ENCODE assay signal across 8 cellular contexts in genomic region chr1:241356519-241357365, GRCh38. TPM values are rescaled to one million over a fixed set of nuclear protein-coding genes. Genes with fewer than 3 reads are reported as not detected.
DNase-seq lines count a peak whose midpoint lies in the region; ATAC-seq, FAIRE-seq and TF ChIP-seq lines count a peak whose summit lies in the region.

RGS7 (minus strand) TSS chr1:241357205.

- H3K9me2 ChIP-seq in hepatocyte (replicated peaks; ENCODE audit: insufficient read depth): no peaks in the 10 kb centered on the region

- ATAC-seq in GM18505 (IDR thresholded peaks at IDR 0.05; ENCODE audit: unreplicated experiment) (peak; percentile 63), HG02943 (IDR thresholded peaks at IDR 0.05; ENCODE audit: low read depth, unreplicated experiment) (peak; percentile 55), psoas muscle (peak in 3 of 4 donors; percentile 40 to 52 (median 40))

- H3K27me3 ChIP-seq in astrocyte (ENCODE audit: insufficient read depth, low read length) (peaks cover 11% of the 10 kb centered on the region), hepatocyte (peaks cover 40% of the 10 kb centered on the region), psoas muscle (ENCODE audit: insufficient read depth in 3 of 3, low read length in 2 of 3) (peaks cover 0 to 33% (median 9%) of the 10 kb centered on the region in 3 donors)

- TF ChIP-seq CTCF in astrocyte (IDR thresholded peaks at IDR 0.05; ENCODE audit: insufficient read depth, low read depth, low read length) (no peak), hepatocyte (IDR thresholded peaks at IDR 0.05; ENCODE audit: poor library complexity) (no peak), psoas muscle (IDR thresholded peaks at IDR 0.05) (no peak)

- H3K9me3 ChIP-seq in astrocyte (ENCODE audit: insufficient read depth, low read depth, low read length) (no peaks in the 10 kb centered on the region), hepatocyte (ENCODE audit: low read depth) (no peaks in the 10 kb centered on the region), psoas muscle (no peaks in the 10 kb centered on the region)

- no peaks in the 10 kb centered on the region for H3K79me2 ChIP-seq in astrocyte (ENCODE audit: insufficient read depth, low read length)
- H3K79me2 ChIP-seq in hepatocyte: no peaks in the 10 kb centered on the region

- H3K27ac Mint-ChIP-seq in astrocyte (ENCODE audit: unreplicated experiment): no peak within 1 kb of the TSS

- TF ChIP-seq POLR2A in GM18505 (IDR thresholded peaks at IDR 0.05; ENCODE audit: borderline replicate concordance, extremely low read depth, insufficient read depth, insufficient read length): no peak

- H3K4me1 ChIP-seq in astrocyte (ENCODE audit: insufficient read depth, low read length): peaks cover 4% of the 10 kb centered on the region
- no peaks in the 10 kb centered on the region for H3K4me1 ChIP-seq in hepatocyte (ENCODE audit: insufficient read depth)
- H3K4me1 ChIP-seq in psoas muscle: no peaks in the 10 kb centered on the region

- peak within 1 kb of the TSS; percentile 86 for H3K4me3 Mint-ChIP-seq in astrocyte (ENCODE audit: unreplicated experiment)

- H3K4me2 ChIP-seq in astrocyte (ENCODE audit: low read length) (peak within 1 kb of the TSS; percentile 93), hepatocyte (peak within 1 kb of the TSS; percentile 99)

- peak; percentile 64 for DNase-seq in A172 (ENCODE audit: low spot score)
- peak; percentile 7 for DNase-seq in NCI-H2196 treated with DMSO at 0.1 percent for 48 hours (lab: John Stamatoyannopoulos, UW; ENCODE audit: unreplicated experiment)
- peak; percentile 32 for DNase-seq in astrocyte (ENCODE audit: low read depth)
- DNase-seq in hepatocyte (ENCODE audit: low spot score): peak; percentile 86
- DNase-seq in psoas muscle: peak; percentile 23 to 51
- DNase-seq in COLO829 (ENCODE audit: low spot score): no peak

- no peaks in the 10 kb centered on the region for H3K9me3 Mint-ChIP-seq in astrocyte (ENCODE audit: unreplicated experiment)

- peak within 1 kb of the TSS; percentile 41 for H3K9ac ChIP-seq in astrocyte (ENCODE audit: low read length)

- H3K36me3 ChIP-seq in astrocyte (ENCODE audit: insufficient read depth, low read length): no peaks in the 10 kb centered on the region
- no peaks in the 10 kb centered on the region for H3K36me3 ChIP-seq in hepatocyte (replicated peaks; ENCODE audit: insufficient read depth, low read depth)
- no peaks in the 10 kb centered on the region for H3K36me3 ChIP-seq in psoas muscle (ENCODE audit: insufficient read depth in 1 of 2, low read depth in 1 of 2)

- H4K20me1 ChIP-seq in astrocyte (ENCODE audit: insufficient read depth, low read length) (no peaks in the 10 kb centered on the region), hepatocyte (ENCODE audit: insufficient read depth, poor library complexity, severe bottlenecking) (no peaks in the 10 kb centered on the region)

- peaks cover 44% of the 10 kb centered on the region for H3K27me3 Mint-ChIP-seq in astrocyte (ENCODE audit: low read depth, unreplicated experiment)

- peaks cover 1% of the 10 kb centered on the region for H3K4me1 Mint-ChIP-seq in astrocyte (ENCODE audit: low read depth, unreplicated experiment)

- no peaks in the 10 kb centered on the region for H3K36me3 Mint-ChIP-seq in astrocyte (ENCODE audit: low read depth, unreplicated experiment)

- H3K27ac ChIP-seq in astrocyte (ENCODE audit: low read depth, low read length) (no peak within 1 kb of the TSS), hepatocyte (no peak within 1 kb of the TSS), psoas muscle (no peak within 1 kb of the TSS)

- WGBS in hepatocyte (ENCODE audit: low lambda C conversion rate, missing lambda C conversion rate): under 1% methylated on average over 42 of the region's 105 CpGs
- 1% methylated on average over 37 to 102 of the region's 105 CpGs for WGBS in psoas muscle, 3 donors

- FAIRE-seq in astrocyte (lab: Jason Lieb, UNC): no peak

- peak within 1 kb of the TSS; percentile 84 for H2AFZ ChIP-seq in astrocyte (ENCODE audit: low read depth, low read length)
- H2AFZ ChIP-seq in hepatocyte: peak within 1 kb of the TSS; percentile 63

- intact Hi-C loops in psoas muscle (cut with DNase I): no loop called here

- H3K4me3 ChIP-seq in astrocyte (ENCODE audit: insufficient read depth, low read depth, low read length): peak within 1 kb of the TSS; percentile 59
- H3K4me3 ChIP-seq in hepatocyte: peak within 1 kb of the TSS; percentile 67
- peak within 1 kb of the TSS; percentile 64 for H3K4me3 ChIP-seq in psoas muscle

RNA-seq across cellular contexts. Expression of gene RGS7, which starts in this region (rescaled TPM):
- 12.4 and 16.5 TPM in 2 replicates for total RNA-seq in A172 (2014; rRNA removed; shearing (Covaris generic))
- 0.17 and 0.18 TPM in 2 replicates for total RNA-seq in astrocyte
- 0.73 and 1.1 TPM in 2 replicates for total RNA-seq in hepatocyte
- 0.22 TPM in 1 of 2 replicates, not detected in the other for polyA plus RNA-seq in hepatocyte
- not detected for total RNA-seq in psoas muscle
- under 1 TPM in 1 of 3 donors, not detected in 2; 0.04 TPM for polyA plus RNA-seq in psoas muscle

Comparison
In these comparisons a context has a peak if more than half of its experiments do, and no peak if none do; other contexts are left out.
1. Peak in DNase-seq, H3K4me3 ChIP-seq, H3K9ac ChIP-seq and H3K4me2 ChIP-seq in astrocyte; RNA of the gene not detected or under 1 TPM.
2. Peak in DNase-seq, ATAC-seq and H3K4me3 ChIP-seq in psoas muscle; RNA of the gene not detected or under 1 TPM.